ENCODE assay signal across 7 cellular contexts in the genomic region with DNA sequence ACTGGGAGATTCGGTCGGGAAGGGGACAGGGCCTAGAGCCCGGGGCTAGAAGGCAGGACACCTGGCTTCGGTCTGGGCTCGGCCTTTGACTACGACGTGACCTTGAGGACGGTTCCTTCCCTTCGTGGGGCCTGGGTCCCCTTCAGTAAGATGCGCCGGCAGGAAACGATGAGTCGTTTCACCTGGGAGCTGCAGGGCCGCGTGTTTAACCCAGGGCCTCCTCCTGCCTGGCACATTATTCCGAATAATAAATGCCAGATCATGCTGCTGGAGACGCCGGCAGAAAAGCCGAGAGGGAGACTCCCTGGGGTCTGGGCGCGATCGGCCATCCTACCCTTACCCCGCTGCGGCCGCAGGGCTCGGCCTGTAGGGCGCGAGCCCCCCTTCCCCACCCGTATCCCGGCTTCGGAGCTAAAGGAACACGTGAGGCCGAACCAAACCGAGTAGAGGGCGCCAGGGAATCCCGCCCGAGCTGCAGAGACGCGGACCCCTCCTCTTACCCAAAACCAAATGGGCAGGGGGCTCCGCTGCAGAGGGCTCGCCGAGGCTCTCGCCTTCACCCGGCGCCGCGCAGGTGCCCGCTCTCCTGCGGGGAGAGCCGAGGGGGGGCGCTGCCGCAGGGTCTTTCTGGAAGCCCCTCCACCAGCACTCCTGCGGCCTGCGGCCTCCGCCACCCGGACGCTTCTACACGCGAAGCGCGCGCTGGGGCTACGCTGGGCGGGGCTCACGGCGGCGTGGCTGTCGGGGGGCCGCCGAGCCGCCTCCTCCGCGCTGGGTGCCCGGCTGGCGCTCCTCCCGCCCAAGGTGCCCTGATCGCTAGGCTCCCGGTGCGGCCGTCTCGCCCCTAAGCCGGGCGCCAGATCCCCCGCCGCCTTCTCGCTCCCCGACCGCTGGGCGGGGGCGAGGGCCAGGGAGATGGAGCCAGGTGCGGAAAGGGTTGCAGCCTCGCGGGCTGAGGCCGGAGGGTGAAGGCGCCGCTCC. TPM values are rescaled to one million over a fixed set of nuclear protein-coding genes. Genes with fewer than 3 reads are reported as not detected.
DNase-seq lines count a peak whose midpoint lies in the region; ATAC-seq and TF ChIP-seq lines count a peak whose summit lies in the region.

A gene with protein sequence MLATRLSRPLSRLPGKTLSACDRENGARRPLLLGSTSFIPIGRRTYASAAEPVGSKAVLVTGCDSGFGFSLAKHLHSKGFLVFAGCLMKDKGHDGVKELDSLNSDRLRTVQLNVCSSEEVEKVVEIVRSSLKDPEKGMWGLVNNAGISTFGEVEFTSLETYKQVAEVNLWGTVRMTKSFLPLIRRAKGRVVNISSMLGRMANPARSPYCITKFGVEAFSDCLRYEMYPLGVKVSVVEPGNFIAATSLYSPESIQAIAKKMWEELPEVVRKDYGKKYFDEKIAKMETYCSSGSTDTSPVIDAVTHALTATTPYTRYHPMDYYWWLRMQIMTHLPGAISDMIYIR (minus strand): TSS at position 688 of the 981 bp plus-strand sequence. CDS start 9,525 bp downstream, outside the sequence.

- peak; percentile 77 for DNase-seq in NCI-H345 (lab: John Stamatoyannopoulos, UW)
- peak; percentile 76 for DNase-seq in activated CD4-positive, alpha-beta memory T cell treated with anti-CD3 and anti-CD28 coated beads, Interleukin-2, amount 10 ng/mL, durations not matched to agents 7 days and 5 days
- DNase-seq in effector CD4-positive, alpha-beta T cell = peak; percentile 30
- DNase-seq in mucosa of descending colon = peak; percentile 74 to 84 (median 83)
- DNase-seq in stimulated activated CD8-positive, alpha-beta memory T cell treated with anti-CD3 and anti-CD28 coated beads, Interleukin-4, amount 100 ng/mL, for 48 hours = peak; percentile 83

- peaks cover 30% of the 10 kb centered on the region for H3K4me1 Mint-ChIP-seq in activated CD4-positive, alpha-beta memory T cell treated with anti-CD3 and anti-CD28 coated beads, Interleukin-2, amount 10 ng/mL, durations not matched to agents 7 days and 5 days

- no peaks in the 10 kb centered on the region for H3K9me3 ChIP-seq in mucosa of descending colon

- peak within 1 kb of the TSS; percentile 75 for H3K4me3 ChIP-seq in mucosa of descending colon

- TF ChIP-seq CTCF in mucosa of descending colon (IDR thresholded peaks at IDR 0.05) = no peak

- peaks cover 21% of the 10 kb centered on the region for H3K27me3 Mint-ChIP-seq in activated CD4-positive, alpha-beta memory T cell treated with anti-CD3 and anti-CD28 coated beads, Interleukin-2, amount 10 ng/mL, durations not matched to agents 7 days and 5 days

- ATAC-seq in GM18502 (IDR thresholded peaks at IDR 0.05; ENCODE audit: poor library complexity, unreplicated experiment) = peak; percentile 41
- ATAC-seq in HG02970 (IDR thresholded peaks at IDR 0.05; ENCODE audit: low FRiP score, unreplicated experiment) = peak; percentile 14
- peak; percentile 62 for ATAC-seq in mucosa of descending colon

- peaks cover 17% of the 10 kb centered on the region for H3K4me1 ChIP-seq in mucosa of descending colon (ENCODE audit: low read depth)

- POLR2A ChIA-PET in activated CD4-positive, alpha-beta memory T cell treated with anti-CD3 and anti-CD28 coated beads, Interleukin-2, amount 10 ng/mL, durations not matched to agents 7 days and 5 days (lab: Charles Lee) = interaction anchor here (1.1 to 1.4 kb wide), 2 partner anchors 22 to 613 kb away, joined by 3 to 4 read pairs; a partner anchor contains a TSS

- H3K36me3 Mint-ChIP-seq in activated CD4-positive, alpha-beta memory T cell treated with anti-CD3 and anti-CD28 coated beads, Interleukin-2, amount 10 ng/mL, durations not matched to agents 7 days and 5 days (ENCODE audit: low read depth) = peaks cover 28% of the 10 kb centered on the region

- peak within 1 kb of the TSS; percentile 87 for H3K4me3 Mint-ChIP-seq in activated CD4-positive, alpha-beta memory T cell treated with anti-CD3 and anti-CD28 coated beads, Interleukin-2, amount 10 ng/mL, durations not matched to agents 7 days and 5 days

- H3K27ac Mint-ChIP-seq in activated CD4-positive, alpha-beta memory T cell treated with anti-CD3 and anti-CD28 coated beads, Interleukin-2, amount 10 ng/mL, durations not matched to agents 7 days and 5 days = peak within 1 kb of the TSS; percentile 93

- CTCF ChIA-PET in activated CD4-positive, alpha-beta memory T cell treated with anti-CD3 and anti-CD28 coated beads, Interleukin-2, amount 10 ng/mL, durations not matched to agents 7 days and 5 days (lab: Charles Lee) = interaction anchor here (1.5 kb wide), 1 partner anchor 10 kb away, joined by 3 read pairs; no protein-coding TSS in a partner anchor

- no peaks in the 10 kb centered on the region for H3K36me3 ChIP-seq in mucosa of descending colon (ENCODE audit: low read depth)

- H3K9me3 Mint-ChIP-seq in activated CD4-positive, alpha-beta memory T cell treated with anti-CD3 and anti-CD28 coated beads, Interleukin-2, amount 10 ng/mL, durations not matched to agents 7 days and 5 days = no peaks in the 10 kb centered on the region

- intact Hi-C loops in mucosa of descending colon (cut with DNase I, micrococcal nuclease) = no loop called here

RNA-seq across cellular contexts. Expression of the gene that starts here (rescaled TPM):
- total RNA-seq in activated CD4-positive, alpha-beta memory T cell treated with anti-CD3 and anti-CD28 coated beads, Interleukin-2, amount 10 ng/mL, durations not matched to agents 7 days and 5 days = 10 to 100 TPM; 54.2 to 55.8 TPM
- 100 to 1,000 TPM in 2 of 3 donors, 10 to 100 TPM in 1; 79.3 to 246 (median 160) TPM for total RNA-seq in mucosa of descending colon

Comparison
In these comparisons a context has a peak if more than half of its experiments do, and no peak if none do; other contexts are left out.
1. Peak in every context shown above with its lines: DNase-seq, ATAC-seq and H3K4me3 ChIP-seq.
2. DNase-seq: peak in every context shown above with its lines; median percentile 83 in mucosa of descending colon; 83 in stimulated activated CD8-positive, alpha-beta memory T cell treated with anti-CD3 and anti-CD28 coated beads, Interleukin-4, amount 100 ng/mL, for 48 hours; 77 in NCI-H345; 76 in activated CD4-positive, alpha-beta memory T cell treated with anti-CD3 and anti-CD28 coated beads, Interleukin-2, amount 10 ng/mL, durations not matched to agents 7 days and 5 days; 30 in effector CD4-positive, alpha-beta T cell.